In the genomic region with DNA sequence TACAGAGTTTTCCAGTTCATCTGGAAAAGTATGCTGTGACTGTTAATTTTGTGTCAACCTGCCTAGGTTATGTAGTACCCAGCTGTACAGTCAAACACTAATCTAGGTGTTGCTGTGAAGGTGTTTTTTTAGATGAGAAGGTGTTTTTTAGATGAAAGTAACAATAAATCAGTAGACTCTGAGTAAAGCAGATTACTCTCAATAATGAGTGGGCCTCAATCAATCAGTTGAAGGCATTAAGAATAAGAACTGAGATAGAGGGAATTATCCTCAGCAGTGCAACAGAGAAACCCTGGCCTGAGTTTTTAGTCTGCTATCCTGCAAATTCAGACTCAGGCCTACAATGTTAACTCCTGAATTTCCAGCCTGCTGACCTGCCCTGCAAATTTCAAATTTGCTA, we compare ENCODE assay signal across 16 cellular contexts. TPM values are rescaled to one million over a fixed set of nuclear protein-coding genes. Genes with fewer than 3 reads are reported as not detected.
A peak's percentile ranks its signal among the peaks of the same experiment; 100 is the strongest.
DNase-seq lines count a peak whose midpoint lies in the region; ATAC-seq and TF ChIP-seq lines count a peak whose summit lies in the region.
"Had no signal": no experiment of that assay in that cellular context is flagged by ENCODE, and none has a peak within 500 bp of the region (broad histone marks: within the 10 kb centered on the region; RNA-seq: fewer than 3 reads in every experiment).

No MANE protein-coding gene starts in this region.

- H3K4me3 ChIP-seq in Karpas-422 (ENCODE audit: low read length) (no peak overlapping the region), stomach (no peak overlapping the region)
- H3K4me3 ChIP-seq: GM23248 had no signal

- H3K27ac Mint-ChIP-seq in activated naive CD4-positive, alpha-beta T cell treated with anti-CD3 and anti-CD28 coated beads, Interleukin-2, amount 50 U/mL, for 24 hours: peak overlapping the region; percentile 55
- H3K27ac Mint-ChIP-seq in CD4-positive, alpha-beta T cell: peak overlapping the region; percentile 2
- H3K27ac Mint-ChIP-seq in effector memory CD8-positive, alpha-beta T cell: peak overlapping the region; percentile 28 to 49
- H3K27ac Mint-ChIP-seq: B cell had no signal

- no peak for TF ChIP-seq EP300 in stomach (IDR thresholded peaks at IDR 0.05)

- CTCF ChIA-PET in CD4-positive, alpha-beta T cell (lab: Charles Lee): no interaction called here

- no peak for ATAC-seq in CD4-positive, alpha-beta T cell (ENCODE audit: poor library complexity)
- no peak for ATAC-seq in effector memory CD8-positive, alpha-beta T cell (replicated peaks)

- H3K9me3 Mint-ChIP-seq in activated naive CD4-positive, alpha-beta T cell treated with anti-CD3 and anti-CD28 coated beads, Interleukin-2, amount 50 U/mL, for 24 hours: no peaks in the 10 kb centered on the region
- no peaks in the 10 kb centered on the region for H3K9me3 Mint-ChIP-seq in CD4-positive, alpha-beta T cell
- H3K9me3 Mint-ChIP-seq in effector memory CD8-positive, alpha-beta T cell: no peaks in the 10 kb centered on the region
- H3K9me3 Mint-ChIP-seq: CD8-positive, alpha-beta memory T cell; IgD-negative memory B cell had no signal

- no peak for TF ChIP-seq CTCF in CD4-positive, alpha-beta T cell (IDR thresholded peaks at IDR 0.05)
- no peak for TF ChIP-seq CTCF in stomach (IDR thresholded peaks at IDR 0.05)

- H3K4me1 ChIP-seq in Karpas-422 (ENCODE audit: low read length) (no peaks in the 10 kb centered on the region), stomach (no peaks in the 10 kb centered on the region)
- H3K4me1 ChIP-seq: Caco-2 had no signal

- H3K27ac ChIP-seq in CD4-positive, alpha-beta T cell (ENCODE audit: low read depth, low read length): no peak overlapping the region
- H3K27ac ChIP-seq in Karpas-422 (ENCODE audit: low read length) (peak overlapping the region; percentile 17; the same call in 1 of the 2 replicates), stomach (no peak overlapping the region)
- H3K27ac ChIP-seq: C4-2B, GM23248 had no signal

- no peak for DNase-seq in activated naive CD4-positive, alpha-beta T cell treated with Interleukin-2 at 50 U/mL for 16 hours
- no peak for DNase-seq in CD4-positive, alpha-beta T cell
- DNase-seq in Karpas-422 (no peak), C1 segment of cervical spinal cord (lab: John Stamatoyannopoulos, UW) (no peak), KG1 (lab: John Stamatoyannopoulos, UW) (no peak), stomach (no peak)
- DNase-seq in effector memory CD8-positive, alpha-beta T cell: no peak
- DNase-seq: Caco-2; CD8-positive, alpha-beta memory T cell; DMS 273 treated with DMSO at 0.1 percent for 48 hours; GM23248; H7 had no signal

- no peaks in the 10 kb centered on the region for H3K9me2 ChIP-seq in Karpas-422 (replicated peaks; ENCODE audit: insufficient read depth, low read length)

- no peaks in the 10 kb centered on the region for H4K20me1 ChIP-seq in Karpas-422 (ENCODE audit: insufficient read depth, low read depth, low read length)

- no peak overlapping the region for H2AFZ ChIP-seq in Karpas-422 (ENCODE audit: low read length)
- H2AFZ ChIP-seq: GM23248 had no signal

- H3K9me3 ChIP-seq in CD4-positive, alpha-beta T cell (ENCODE audit: control insufficient read depth, low read length): no peaks in the 10 kb centered on the region
- H3K9me3 ChIP-seq in Karpas-422 (ENCODE audit: low read length) (no peaks in the 10 kb centered on the region), stomach (no peaks in the 10 kb centered on the region)
- H3K9me3 ChIP-seq: Caco-2 had no signal

- H3K4me3 Mint-ChIP-seq in activated naive CD4-positive, alpha-beta T cell treated with anti-CD3 and anti-CD28 coated beads, Interleukin-2, amount 50 U/mL, for 24 hours: no peak overlapping the region
- no peak overlapping the region for H3K4me3 Mint-ChIP-seq in CD4-positive, alpha-beta T cell
- no peak overlapping the region for H3K4me3 Mint-ChIP-seq in effector memory CD8-positive, alpha-beta T cell
- H3K4me3 Mint-ChIP-seq: B cell; CD8-positive, alpha-beta memory T cell; IgD-negative memory B cell had no signal

- H3K36me3 Mint-ChIP-seq in activated naive CD4-positive, alpha-beta T cell treated with anti-CD3 and anti-CD28 coated beads, Interleukin-2, amount 50 U/mL, for 24 hours: peaks cover 24% of the 10 kb centered on the region
- peaks cover 98% of the 10 kb centered on the region for H3K36me3 Mint-ChIP-seq in CD4-positive, alpha-beta T cell (ENCODE audit: low read depth)
- peaks cover 86% of the 10 kb centered on the region for H3K36me3 Mint-ChIP-seq in effector memory CD8-positive, alpha-beta T cell (ENCODE audit: insufficient read depth)

- POLR2A ChIA-PET in CD4-positive, alpha-beta T cell (lab: Charles Lee): no interaction called here

- H3K36me3 ChIP-seq in Karpas-422 (ENCODE audit: insufficient read depth, low read length): peaks cover 82% of the 10 kb centered on the region
- H3K36me3 ChIP-seq in stomach: peaks cover 41 to 98% (median 96%) of the 10 kb centered on the region in 4 donors

- no peak for TF ChIP-seq POLR2A in stomach (IDR thresholded peaks at IDR 0.05)

- H3K79me2 ChIP-seq in Karpas-422 (ENCODE audit: low read length): peaks cover 78% of the 10 kb centered on the region

- H3K27me3 Mint-ChIP-seq in activated naive CD4-positive, alpha-beta T cell treated with anti-CD3 and anti-CD28 coated beads, Interleukin-2, amount 50 U/mL, for 24 hours: no peaks in the 10 kb centered on the region
- no peaks in the 10 kb centered on the region for H3K27me3 Mint-ChIP-seq in CD4-positive, alpha-beta T cell
- H3K27me3 Mint-ChIP-seq in effector memory CD8-positive, alpha-beta T cell: no peaks in the 10 kb centered on the region
- H3K27me3 Mint-ChIP-seq: B cell; CD8-positive, alpha-beta memory T cell; IgD-negative memory B cell had no signal

- H3K9ac ChIP-seq in Karpas-422 (ENCODE audit: low read length): no peak overlapping the region
- H3K9ac ChIP-seq: GM23248 had no signal

- no peak overlapping the region for H3K4me2 ChIP-seq in Karpas-422 (ENCODE audit: low read depth, low read length, poor library complexity, severe bottlenecking)

- no peaks in the 10 kb centered on the region for H3K27me3 ChIP-seq in CD4-positive, alpha-beta T cell (ENCODE audit: control insufficient read depth, insufficient read depth, low read length)
- H3K27me3 ChIP-seq in Karpas-422 (ENCODE audit: low read length) (no peaks in the 10 kb centered on the region), stomach (no peaks in the 10 kb centered on the region)

- peaks cover 11% of the 10 kb centered on the region for H3K4me1 Mint-ChIP-seq in activated naive CD4-positive, alpha-beta T cell treated with anti-CD3 and anti-CD28 coated beads, Interleukin-2, amount 50 U/mL, for 24 hours
- peaks cover 7% of the 10 kb centered on the region for H3K4me1 Mint-ChIP-seq in CD4-positive, alpha-beta T cell (ENCODE audit: low read depth)
- H3K4me1 Mint-ChIP-seq in effector memory CD8-positive, alpha-beta T cell (ENCODE audit: low read depth in 2 of 2): peaks cover 0 to 5% of the 10 kb centered on the region in 2 donors

- intact Hi-C loops in CD4-positive, alpha-beta T cell (cut with DNase I, micrococcal nuclease): no loop called here
- intact Hi-C loops in stomach (cut with DNase I; ENCODE audit: low total_unique reads): no loop called here

RNA-seq across cellular contexts. Expression of gene SCAF4, which starts 33.5 kb away (rescaled TPM):
- 10 to 100 TPM; 56.1 to 57.8 TPM for total RNA-seq in CD4-positive, alpha-beta T cell
- 27.2 and 52.8 TPM in 2 replicates for total RNA-seq in Karpas-422 (2014; rRNA removed; shearing (Covaris generic); ENCODE audit: low replicate concordance)
- 10 to 100 TPM in 4 of 5 donors, 1 to 10 TPM in 1; 5.4 to 34.4 (median 20.0) TPM for total RNA-seq in stomach
- polyA plus RNA-seq in stomach: 1 to 10 TPM; 5.9 to 7.2 (median 6.0) TPM

RNA-seq across cellular contexts. Expression of gene SOD1, which starts 39.0 kb away (rescaled TPM):
- total RNA-seq in CD4-positive, alpha-beta T cell: 100 to 1,000 TPM; 158 to 161 TPM
- 275 and 350 TPM in 2 replicates for total RNA-seq in Karpas-422 (2014; rRNA removed; shearing (Covaris generic); ENCODE audit: low replicate concordance)
- total RNA-seq in stomach: 100 to 1,000 TPM in 2 of 5 donors, 10 to 100 TPM in 3; 45.5 to 219 (median 78.1) TPM
- polyA plus RNA-seq in stomach: 100 to 1,000 TPM; 294 to 358 (median 350) TPM

Comparison
In these comparisons a context has a peak if more than half of its experiments do, and no peak if none do; other contexts are left out.
1. H3K27ac Mint-ChIP-seq: peak in every context shown above with its lines; median percentile 55 in activated naive CD4-positive, alpha-beta T cell treated with anti-CD3 and anti-CD28 coated beads, Interleukin-2, amount 50 U/mL, for 24 hours; 38 in effector memory CD8-positive, alpha-beta T cell; 2 in CD4-positive, alpha-beta T cell.